16 cellular contexts compared by ENCODE assay signal in the genomic region with DNA sequence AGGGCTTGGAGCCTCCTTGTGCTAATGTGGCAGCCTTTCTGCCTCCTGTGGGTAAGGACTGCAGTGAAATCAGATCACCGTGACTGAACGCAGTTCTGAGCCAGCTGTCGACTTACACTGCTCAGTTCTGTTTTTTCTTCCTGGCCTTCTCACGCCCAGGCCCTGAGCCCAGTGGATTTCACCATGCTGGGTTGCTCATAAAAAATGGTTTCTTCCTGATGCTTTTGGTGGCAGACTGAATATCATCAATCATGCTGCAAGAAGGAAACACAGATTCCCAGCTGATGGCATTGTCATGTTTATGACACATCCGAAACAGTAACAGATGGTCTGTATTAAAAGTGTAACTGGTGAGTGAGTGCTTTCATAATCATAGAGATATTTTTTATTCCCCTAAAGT.
A peak's percentile ranks its signal among the peaks of the same experiment; 100 is the strongest.
DNase-seq lines count a peak whose midpoint lies in the region; ATAC-seq and TF ChIP-seq lines count a peak whose summit lies in the region.
"Had no signal": no experiment of that assay in that cellular context is flagged by ENCODE, and none has a peak within 500 bp of the region (broad histone marks: within the 10 kb centered on the region; RNA-seq: fewer than 3 reads in every experiment).

No MANE protein-coding gene starts in this region.

- H3K27me3 Mint-ChIP-seq in chondrocyte (ENCODE audit: low read depth) = no peaks in the 10 kb centered on the region
- H3K27me3 Mint-ChIP-seq in activated T-helper 1 cell treated with anti-CD3 and anti-CD28 coated beads, Interleukin-12 subunit alpha, Interleukin-12 subunit beta, Interleukin-2, Interleukin-4 antibody, amounts not matched to agents 30 ng/mL and 10 ng/mL and 1 ng/mL, durations not matched to agents 14 hours and 24 hours and 36 hours (ENCODE audit: insufficient read depth) = no peaks in the 10 kb centered on the region
- H3K27me3 Mint-ChIP-seq: stimulated activated naive CD8-positive, alpha-beta T cell treated with anti-CD3 and anti-CD28 coated beads, Interleukin-15, Interleukin-2, amounts not matched to agents 100 ng/mL and 50 ng/mL, for 24 hours had no signal

- peak overlapping the region; percentile 34 for H3K27ac Mint-ChIP-seq in chondrocyte (ENCODE audit: unreplicated experiment)
- H3K27ac Mint-ChIP-seq in activated T-helper 1 cell treated with anti-CD3 and anti-CD28 coated beads, Interleukin-12 subunit alpha, Interleukin-12 subunit beta, Interleukin-2, Interleukin-4 antibody, amounts not matched to agents 30 ng/mL and 10 ng/mL and 1 ng/mL, durations not matched to agents 14 hours and 24 hours and 36 hours = no peak overlapping the region
- H3K27ac Mint-ChIP-seq: CD8-positive, alpha-beta memory T cell; H9; stimulated activated naive CD8-positive, alpha-beta T cell treated with anti-CD3 and anti-CD28 coated beads, Interleukin-15, Interleukin-2, amounts not matched to agents 100 ng/mL and 50 ng/mL, for 24 hours had no signal

- peaks cover 15% of the 10 kb centered on the region for H3K4me1 Mint-ChIP-seq in chondrocyte (ENCODE audit: low read depth)
- no peaks in the 10 kb centered on the region for H3K4me1 Mint-ChIP-seq in activated T-helper 1 cell treated with anti-CD3 and anti-CD28 coated beads, Interleukin-12 subunit alpha, Interleukin-12 subunit beta, Interleukin-2, Interleukin-4 antibody, amounts not matched to agents 30 ng/mL and 10 ng/mL and 1 ng/mL, durations not matched to agents 14 hours and 24 hours and 36 hours (ENCODE audit: low read depth)
- H3K4me1 Mint-ChIP-seq: CD8-positive, alpha-beta memory T cell had no signal

- peaks cover 8% of the 10 kb centered on the region for H3K9me3 Mint-ChIP-seq in chondrocyte (ENCODE audit: low read depth)
- H3K9me3 Mint-ChIP-seq in activated T-helper 1 cell treated with anti-CD3 and anti-CD28 coated beads, Interleukin-12 subunit alpha, Interleukin-12 subunit beta, Interleukin-2, Interleukin-4 antibody, amounts not matched to agents 30 ng/mL and 10 ng/mL and 1 ng/mL, durations not matched to agents 14 hours and 24 hours and 36 hours = peaks cover 40% of the 10 kb centered on the region

- no peak for TF ChIP-seq CTCF in chondrocyte (IDR thresholded peaks at IDR 0.05)

- intact Hi-C loops in activated T-helper 1 cell treated with anti-CD3 and anti-CD28 coated beads, Interleukin-12 subunit alpha, Interleukin-12 subunit beta, Interleukin-2, Interleukin-4 antibody, amounts not matched to agents 30 ng/mL and 10 ng/mL and 1 ng/mL, durations not matched to agents 14 hours and 24 hours and 36 hours (cut with micrococcal nuclease) = no loop called here

- ATAC-seq in HG03571 (IDR thresholded peaks at IDR 0.05; ENCODE audit: unreplicated experiment) (no peak), HG03378 (IDR thresholded peaks at IDR 0.05; ENCODE audit: unreplicated experiment) (no peak)

- peak; percentile 78 for DNase-seq in AG20443 (ENCODE audit: low spot score)
- DNase-seq in NCI-H2171 (lab: John Stamatoyannopoulos, UW) = peak; percentile 91
- no peak for DNase-seq in chondrocyte (ENCODE audit: low spot score)
- peak; percentile 11 for DNase-seq in mucosa of gallbladder (ENCODE audit: low spot score)
- DNase-seq in glomerular visceral epithelial cell (ENCODE audit: extremely low spot score) = no peak
- DNase-seq in activated T-helper 1 cell treated with anti-CD3 and anti-CD28 coated beads, Interleukin-12 subunit alpha, Interleukin-12 subunit beta, Interleukin-2, Interleukin-4 antibody, amounts not matched to agents 30 ng/mL and 10 ng/mL and 1 ng/mL, durations not matched to agents 14 hours and 24 hours and 36 hours (ENCODE audit: low spot score) = no peak
- DNase-seq: activated CD4-positive, alpha-beta T cell treated with anti-CD3 and anti-CD28 coated beads for 48 hours; activated naive CD4-positive, alpha-beta T cell treated with Interleukin-2 at 50 U/mL for 16 hours; CD8-positive, alpha-beta memory T cell; effector CD8-positive, alpha-beta T cell; H9; NCI-H446 treated with DMSO at 0.1 percent for 48 hours; T-helper 9 cell had no signal

- H3K36me3 Mint-ChIP-seq in chondrocyte (ENCODE audit: low read depth) = peaks cover 6% of the 10 kb centered on the region
- no peaks in the 10 kb centered on the region for H3K36me3 Mint-ChIP-seq in activated T-helper 1 cell treated with anti-CD3 and anti-CD28 coated beads, Interleukin-12 subunit alpha, Interleukin-12 subunit beta, Interleukin-2, Interleukin-4 antibody, amounts not matched to agents 30 ng/mL and 10 ng/mL and 1 ng/mL, durations not matched to agents 14 hours and 24 hours and 36 hours (ENCODE audit: low read depth)
- H3K36me3 Mint-ChIP-seq: CD8-positive, alpha-beta memory T cell had no signal

- no peak overlapping the region for H3K4me3 Mint-ChIP-seq in chondrocyte (ENCODE audit: unreplicated experiment)
- H3K4me3 Mint-ChIP-seq in activated T-helper 1 cell treated with anti-CD3 and anti-CD28 coated beads, Interleukin-12 subunit alpha, Interleukin-12 subunit beta, Interleukin-2, Interleukin-4 antibody, amounts not matched to agents 30 ng/mL and 10 ng/mL and 1 ng/mL, durations not matched to agents 14 hours and 24 hours and 36 hours = no peak overlapping the region
- H3K4me3 Mint-ChIP-seq: CD8-positive, alpha-beta memory T cell; H9; stimulated activated naive CD8-positive, alpha-beta T cell treated with anti-CD3 and anti-CD28 coated beads, Interleukin-15, Interleukin-2, amounts not matched to agents 100 ng/mL and 50 ng/mL, for 24 hours had no signal

Comparison
In these comparisons a context has a peak if more than half of its experiments do, and no peak if none do; other contexts are left out.
1. DNase-seq: peak in AG20443 (single experiment), NCI-H2171 (single experiment) and mucosa of gallbladder (single experiment); none in chondrocyte (single experiment), glomerular visceral epithelial cell (single experiment) and activated T-helper 1 cell treated with anti-CD3 and anti-CD28 coated beads, Interleukin-12 subunit alpha, Interleukin-12 subunit beta, Interleukin-2, Interleukin-4 antibody, amounts not matched to agents 30 ng/mL and 10 ng/mL and 1 ng/mL, durations not matched to agents 14 hours and 24 hours and 36 hours (single experiment).